In genomic region chr10:7471720-7472367, GRCh38 we compare ENCODE assay signal across 9 cellular contexts.
DNase-seq lines count a peak whose midpoint lies in the region; ATAC-seq, FAIRE-seq and TF ChIP-seq lines count a peak whose summit lies in the region.
"Had no signal": no experiment of that assay in that cellular context is flagged by ENCODE, and none has a peak within 500 bp of the region (broad histone marks: within the 10 kb centered on the region; RNA-seq: fewer than 3 reads in every experiment).

No MANE protein-coding gene starts in this region.

- no peaks in the 10 kb centered on the region for H3K79me2 ChIP-seq in DND-41 (ENCODE audit: insufficient read depth, low read length)

- H3K4me1 ChIP-seq in DND-41 (ENCODE audit: insufficient read depth, low read length) = peaks cover 54% of the 10 kb centered on the region
- no peaks in the 10 kb centered on the region for H3K4me1 ChIP-seq in vagina

- H3K27me3 ChIP-seq in DND-41 (ENCODE audit: insufficient read depth, low read length, poor library complexity) (no peaks in the 10 kb centered on the region), vagina (no peaks in the 10 kb centered on the region)

- peaks cover 12% of the 10 kb centered on the region for H3K27me3 Mint-ChIP-seq in activated CD4-positive, alpha-beta memory T cell treated with anti-CD3 and anti-CD28 coated beads, Interleukin-2, amount 10 ng/mL, durations not matched to agents 7 days and 5 days
- no peaks in the 10 kb centered on the region for H3K27me3 Mint-ChIP-seq in stimulated activated naive CD8-positive, alpha-beta T cell treated with anti-CD3 and anti-CD28 coated beads, Interleukin-15, amount 100 ng/mL, for 72 hours
- H3K27me3 Mint-ChIP-seq in osteocyte (ENCODE audit: unreplicated experiment) = peaks cover 8% of the 10 kb centered on the region

- POLR2A ChIA-PET in activated CD4-positive, alpha-beta memory T cell treated with anti-CD3 and anti-CD28 coated beads, Interleukin-2, amount 10 ng/mL, durations not matched to agents 7 days and 5 days (lab: Charles Lee) = interaction anchor here (1.2 kb wide), 1 partner anchor 22 kb away, joined by 3 read pairs; no protein-coding TSS in a partner anchor

- no peaks in the 10 kb centered on the region for H4K20me1 ChIP-seq in DND-41 (ENCODE audit: insufficient read depth, low read length)

- peak; percentile 73 for DNase-seq in DND-41
- DNase-seq in GM19239 (ENCODE audit: insufficient read length, low spot score) = peak; percentile 35
- no peak for DNase-seq in activated CD4-positive, alpha-beta memory T cell treated with anti-CD3 and anti-CD28 coated beads, Interleukin-2, amount 10 ng/mL, durations not matched to agents 7 days and 5 days
- DNase-seq in stimulated activated naive CD8-positive, alpha-beta T cell treated with anti-CD3 and anti-CD28 coated beads, Interleukin-15, amount 100 ng/mL, for 72 hours = no peak
- no peak for DNase-seq in osteocyte (ENCODE audit: extremely low spot score, unreplicated experiment)
- DNase-seq in dedifferentiated amniotic fluid mesenchymal stem cell (ENCODE audit: extremely low spot score) = no peak
- DNase-seq in vagina (ENCODE audit: extremely low spot score in 2 of 2) = no peak

- no peaks in the 10 kb centered on the region for H3K9me3 Mint-ChIP-seq in activated CD4-positive, alpha-beta memory T cell treated with anti-CD3 and anti-CD28 coated beads, Interleukin-2, amount 10 ng/mL, durations not matched to agents 7 days and 5 days
- no peaks in the 10 kb centered on the region for H3K9me3 Mint-ChIP-seq in stimulated activated naive CD8-positive, alpha-beta T cell treated with anti-CD3 and anti-CD28 coated beads, Interleukin-15, amount 100 ng/mL, for 72 hours
- H3K9me3 Mint-ChIP-seq in osteocyte (ENCODE audit: unreplicated experiment) = no peaks in the 10 kb centered on the region

- H3K36me3 Mint-ChIP-seq in activated CD4-positive, alpha-beta memory T cell treated with anti-CD3 and anti-CD28 coated beads, Interleukin-2, amount 10 ng/mL, durations not matched to agents 7 days and 5 days (ENCODE audit: low read depth) = no peaks in the 10 kb centered on the region
- H3K36me3 Mint-ChIP-seq in osteocyte (ENCODE audit: unreplicated experiment) = no peaks in the 10 kb centered on the region

- H3K36me3 ChIP-seq in DND-41 (ENCODE audit: insufficient read depth, low read length) (no peaks in the 10 kb centered on the region), vagina (no peaks in the 10 kb centered on the region)

- peak overlapping the region in 1 of 2 experiments; percentile 42; a peak in 2 of 4 replicates for H3K4me3 ChIP-seq in DND-41 (ENCODE audit: low read depth in 1 of 2, low read length in 2 of 2)
- H3K4me3 ChIP-seq in vagina = no peak overlapping the region

- H3K9me3 ChIP-seq in DND-41 (ENCODE audit: insufficient read depth, low read length, severe bottlenecking) = no peaks in the 10 kb centered on the region
- no peaks in the 10 kb centered on the region for H3K9me3 ChIP-seq in vagina

- peaks cover 22% of the 10 kb centered on the region for H3K4me1 Mint-ChIP-seq in activated CD4-positive, alpha-beta memory T cell treated with anti-CD3 and anti-CD28 coated beads, Interleukin-2, amount 10 ng/mL, durations not matched to agents 7 days and 5 days
- peaks cover 29% of the 10 kb centered on the region for H3K4me1 Mint-ChIP-seq in stimulated activated naive CD8-positive, alpha-beta T cell treated with anti-CD3 and anti-CD28 coated beads, Interleukin-15, amount 100 ng/mL, for 72 hours
- H3K4me1 Mint-ChIP-seq in osteocyte (ENCODE audit: unreplicated experiment) = no peaks in the 10 kb centered on the region

- H3K27ac Mint-ChIP-seq in activated CD4-positive, alpha-beta memory T cell treated with anti-CD3 and anti-CD28 coated beads, Interleukin-2, amount 10 ng/mL, durations not matched to agents 7 days and 5 days = no peak overlapping the region
- H3K27ac Mint-ChIP-seq in stimulated activated naive CD8-positive, alpha-beta T cell treated with anti-CD3 and anti-CD28 coated beads, Interleukin-15, amount 100 ng/mL, for 72 hours = peak overlapping the region in 1 of 2 donors; percentile 27
- H3K27ac Mint-ChIP-seq in osteocyte (ENCODE audit: unreplicated experiment) = no peak overlapping the region

- FAIRE-seq in GM19239 (lab: Jason Lieb, UNC) = peak; percentile 100
- FAIRE-seq: H1 had no signal

- H3K4me3 Mint-ChIP-seq in activated CD4-positive, alpha-beta memory T cell treated with anti-CD3 and anti-CD28 coated beads, Interleukin-2, amount 10 ng/mL, durations not matched to agents 7 days and 5 days = peak overlapping the region; percentile 44
- H3K4me3 Mint-ChIP-seq in stimulated activated naive CD8-positive, alpha-beta T cell treated with anti-CD3 and anti-CD28 coated beads, Interleukin-15, amount 100 ng/mL, for 72 hours = peak overlapping the region; percentile 74 to 78
- no peak overlapping the region for H3K4me3 Mint-ChIP-seq in osteocyte (ENCODE audit: unreplicated experiment)

- CTCF ChIA-PET in activated CD4-positive, alpha-beta memory T cell treated with anti-CD3 and anti-CD28 coated beads, Interleukin-2, amount 10 ng/mL, durations not matched to agents 7 days and 5 days (lab: Charles Lee) = no interaction called here

- H3K9ac ChIP-seq in DND-41 (ENCODE audit: low read depth, low read length) = peak overlapping the region; percentile 40

- ATAC-seq in DND-41 (ENCODE audit: insufficient read depth, low read depth) (peak; percentile 82), HG03103 (IDR thresholded peaks at IDR 0.05; ENCODE audit: low read depth, unreplicated experiment) (peak; percentile 77)
- ATAC-seq in stimulated activated naive CD8-positive, alpha-beta T cell treated with anti-CD3 and anti-CD28 coated beads, Interleukin-15, amount 100 ng/mL, for 72 hours = peak; percentile 85

- H3K27ac ChIP-seq in DND-41 (ENCODE audit: low read length) = peak overlapping the region; percentile 89
- no peak overlapping the region for H3K27ac ChIP-seq in vagina

- intact Hi-C loops in vagina (cut with DNase I) = no loop called here

- peak overlapping the region; percentile 67 for H2AFZ ChIP-seq in DND-41 (ENCODE audit: low read depth, low read length)

- TF ChIP-seq POLR2A in vagina (IDR thresholded peaks at IDR 0.05) = no peak

- no peak for TF ChIP-seq CTCF in DND-41 (IDR thresholded peaks at IDR 0.05; ENCODE audit: borderline replicate concordance, extremely low read depth, low read length, poor library complexity, severe bottlenecking)
- no peak for TF ChIP-seq CTCF in osteocyte (IDR thresholded peaks at IDR 0.05)
- TF ChIP-seq CTCF in vagina (IDR thresholded peaks at IDR 0.05) = no peak

- H3K4me2 ChIP-seq in DND-41 (ENCODE audit: insufficient read depth, low read length) = peak overlapping the region; percentile 64

Comparison
In these comparisons a context has a peak if more than half of its experiments do, and no peak if none do; other contexts are left out.
1. DNase-seq: peak in DND-41 (single experiment) and GM19239 (single experiment); none in activated CD4-positive, alpha-beta memory T cell treated with anti-CD3 and anti-CD28 coated beads, Interleukin-2, amount 10 ng/mL, durations not matched to agents 7 days and 5 days (single experiment), stimulated activated naive CD8-positive, alpha-beta T cell treated with anti-CD3 and anti-CD28 coated beads, Interleukin-15, amount 100 ng/mL, for 72 hours (0 of 2), osteocyte (single experiment), dedifferentiated amniotic fluid mesenchymal stem cell (single experiment) and vagina (0 of 2).
2. Peak in every context shown above with its lines, with median percentiles within 50 percentile points of each other: ATAC-seq.